In the genomic region with DNA sequence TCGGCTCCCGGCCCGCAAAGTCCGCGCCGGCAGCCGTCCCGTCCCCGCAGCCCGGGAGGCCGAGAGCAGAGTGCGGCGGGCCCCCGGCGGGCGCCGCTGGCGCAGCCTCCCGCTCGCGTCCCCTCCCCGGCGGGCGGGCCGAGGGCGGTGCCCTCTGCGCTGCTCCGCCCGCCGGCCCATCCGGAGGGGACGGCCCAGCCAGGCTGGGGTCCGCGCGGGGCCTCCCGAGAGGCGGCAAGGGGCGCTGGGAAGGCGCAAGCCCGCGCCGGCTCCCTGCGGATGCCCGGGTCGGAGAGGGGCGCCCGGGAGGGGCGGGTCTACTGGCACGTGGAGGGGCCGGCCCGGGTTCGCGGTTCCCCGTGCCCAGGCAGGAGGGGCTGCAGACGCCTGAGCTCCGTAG, we compare ENCODE assay signal across 1 cellular context.
TF ChIP-seq lines count a peak whose summit lies in the region.

TSS of gene CLCN2 (minus strand) at position 74 of the 400 bp plus-strand sequence. CDS start 126 bp downstream, outside the sequence.
TSS of gene POLR2H (plus strand) at position 179 of the 400 bp plus-strand sequence. CDS start 1,783 bp downstream, outside the sequence.

TF ChIP-seq in K562, 482 proteins besides CTCF, POLR2A, EP300 and RAD21 (continued from another document):
- TF ChIP-seq, protein P1, sequence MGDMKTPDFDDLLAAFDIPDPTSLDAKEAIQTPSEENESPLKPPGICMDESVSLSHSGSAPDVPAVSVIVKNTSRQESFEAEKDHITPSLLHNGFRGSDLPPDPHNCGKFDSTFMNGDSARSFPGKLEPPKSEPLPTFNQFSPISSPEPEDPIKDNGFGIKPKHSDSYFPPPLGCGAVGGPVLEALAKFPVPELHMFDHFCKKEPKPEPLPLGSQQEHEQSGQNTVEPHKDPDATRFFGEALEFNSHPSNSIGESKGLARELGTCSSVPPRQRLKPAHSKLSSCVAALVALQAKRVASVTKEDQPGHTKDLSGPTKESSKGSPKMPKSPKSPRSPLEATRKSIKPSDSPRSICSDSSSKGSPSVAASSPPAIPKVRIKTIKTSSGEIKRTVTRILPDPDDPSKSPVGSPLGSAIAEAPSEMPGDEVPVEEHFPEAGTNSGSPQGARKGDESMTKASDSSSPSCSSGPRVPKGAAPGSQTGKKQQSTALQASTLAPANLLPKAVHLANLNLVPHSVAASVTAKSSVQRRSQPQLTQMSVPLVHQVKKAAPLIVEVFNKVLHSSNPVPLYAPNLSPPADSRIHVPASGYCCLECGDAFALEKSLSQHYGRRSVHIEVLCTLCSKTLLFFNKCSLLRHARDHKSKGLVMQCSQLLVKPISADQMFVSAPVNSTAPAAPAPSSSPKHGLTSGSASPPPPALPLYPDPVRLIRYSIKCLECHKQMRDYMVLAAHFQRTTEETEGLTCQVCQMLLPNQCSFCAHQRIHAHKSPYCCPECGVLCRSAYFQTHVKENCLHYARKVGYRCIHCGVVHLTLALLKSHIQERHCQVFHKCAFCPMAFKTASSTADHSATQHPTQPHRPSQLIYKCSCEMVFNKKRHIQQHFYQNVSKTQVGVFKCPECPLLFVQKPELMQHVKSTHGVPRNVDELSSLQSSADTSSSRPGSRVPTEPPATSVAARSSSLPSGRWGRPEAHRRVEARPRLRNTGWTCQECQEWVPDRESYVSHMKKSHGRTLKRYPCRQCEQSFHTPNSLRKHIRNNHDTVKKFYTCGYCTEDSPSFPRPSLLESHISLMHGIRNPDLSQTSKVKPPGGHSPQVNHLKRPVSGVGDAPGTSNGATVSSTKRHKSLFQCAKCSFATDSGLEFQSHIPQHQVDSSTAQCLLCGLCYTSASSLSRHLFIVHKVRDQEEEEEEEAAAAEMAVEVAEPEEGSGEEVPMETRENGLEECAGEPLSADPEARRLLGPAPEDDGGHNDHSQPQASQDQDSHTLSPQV (IDR thresholded peaks at IDR 0.05): peak; percentile 51; the same call in 1 of the 2 replicates
- peak; percentile 79 for TF ChIP-seq POLR2G (IDR thresholded peaks at IDR 0.05; ENCODE audit: low read depth, low read length)
- peak; percentile 64 for TF ChIP-seq BHLHE40 (IDR thresholded peaks at IDR 0.05; ENCODE audit: low read length)
